In genomic region chr19:15252398-15253018, GRCh38 we compare ENCODE assay signal across 8 cellular contexts. TPM values are rescaled to one million over a fixed set of nuclear protein-coding genes. Genes with fewer than 3 reads are reported as not detected.
A peak's percentile ranks its signal among the peaks of the same experiment; 100 is the strongest.
DNase-seq lines count a peak whose midpoint lies in the region; ATAC-seq and TF ChIP-seq lines count a peak whose summit lies in the region.

No MANE protein-coding gene starts in this region.

- no peaks in the 10 kb centered on the region for H3K9me3 Mint-ChIP-seq in T-cell
- no peaks in the 10 kb centered on the region for H3K9me3 Mint-ChIP-seq in stimulated activated naive B cell treated with anti-CD40 and anti-IgM and Interleukin-4, amounts not matched to agents 10 μg/mL and 1 μg/mL and 100 μg/mL, for 72 hours

- no peaks in the 10 kb centered on the region for H3K27me3 ChIP-seq in SJSA1 (replicated peaks)
- H3K27me3 ChIP-seq in stomach: no peaks in the 10 kb centered on the region

- ATAC-seq in GM21390 (IDR thresholded peaks at IDR 0.05; ENCODE audit: unreplicated experiment): no peak
- no peak for ATAC-seq in T-cell (replicated peaks in 1 of 4)
- ATAC-seq in stimulated activated naive B cell treated with anti-CD40 and anti-IgM and Interleukin-4, amounts not matched to agents 10 μg/mL and 1 μg/mL and 100 μg/mL, for 72 hours (replicated peaks): no peak

- no peaks in the 10 kb centered on the region for H3K27me3 Mint-ChIP-seq in T-cell
- H3K27me3 Mint-ChIP-seq in stimulated activated naive B cell treated with anti-CD40 and anti-IgM and Interleukin-4, amounts not matched to agents 10 μg/mL and 1 μg/mL and 100 μg/mL, for 72 hours: no peaks in the 10 kb centered on the region

- TF ChIP-seq POLR2A in stomach (IDR thresholded peaks at IDR 0.05): no peak

- H3K4me3 ChIP-seq in GM12875 (ENCODE audit: low read depth, low read length): no peak overlapping the region
- H3K4me3 ChIP-seq in SJSA1: no peak overlapping the region
- H3K4me3 ChIP-seq in stomach: no peak overlapping the region

- TF ChIP-seq EP300 in stomach (IDR thresholded peaks at IDR 0.05): no peak

- H3K9me3 ChIP-seq in SJSA1 (replicated peaks) (no peaks in the 10 kb centered on the region), stomach (no peaks in the 10 kb centered on the region)

- H3K36me3 ChIP-seq in SJSA1 (peaks cover 79% of the 10 kb centered on the region), stomach (peaks cover 56 to 94% (median 88%) of the 10 kb centered on the region in 4 donors)

- TF ChIP-seq CTCF in GM12875 (IDR thresholded peaks at IDR 0.05; ENCODE audit: borderline replicate concordance, insufficient read depth, low read depth, low read length) (0 out of 2 replicates have a peak, but pooled peaks have one; percentile 14), stomach (IDR thresholded peaks at IDR 0.05) (peak in 1 of 7 experiments; percentile 4)

- POLR2A ChIA-PET in T-cell (lab: Charles Lee): no interaction called here

- H3K4me1 ChIP-seq in SJSA1 (replicated peaks): peaks cover 61% of the 10 kb centered on the region
- H3K4me1 ChIP-seq in stomach: peaks cover 54 to 66% (median 60%) of the 10 kb centered on the region in 4 donors

- H3K27ac ChIP-seq in SJSA1 (peak overlapping the region; percentile 99), stomach (peak overlapping the region in 4 of 5 donors; percentile 85 to 91 (median 88))

- 61 to 68% (median 64%) methylated on average over 9 of the region's 9 CpGs for WGBS in stomach, 5 donors

- intact Hi-C loops in head of caudate nucleus (cut with DNase I) (no loop called here), stomach (cut with DNase I; ENCODE audit: low total_unique reads) (no loop called here)

- H3K4me1 Mint-ChIP-seq in T-cell: peaks cover 0 to 8% (median 0%) of the 10 kb centered on the region in 3 donors
- H3K4me1 Mint-ChIP-seq in stimulated activated naive B cell treated with anti-CD40 and anti-IgM and Interleukin-4, amounts not matched to agents 10 μg/mL and 1 μg/mL and 100 μg/mL, for 72 hours: peaks cover 31 to 55% of the 10 kb centered on the region in 2 donors

- DNase-seq in SJSA1 (ENCODE audit: low read depth in 1 of 2, low spot score in 2 of 2): peak; percentile 56 to 64
- DNase-seq in head of caudate nucleus: peak in 41 of 42 donors; percentile 36 to 84 (median 62)
- DNase-seq in stomach: no peak
- DNase-seq in NCI-H748 (lab: John Stamatoyannopoulos, UW; ENCODE audit: unreplicated experiment): no peak
- DNase-seq in T-cell: no peak
- no peak for DNase-seq in stimulated activated naive B cell treated with anti-CD40 and anti-IgM and Interleukin-4, amounts not matched to agents 10 μg/mL and 1 μg/mL and 100 μg/mL, for 72 hours

- H3K4me3 Mint-ChIP-seq in T-cell: no peak overlapping the region
- no peak overlapping the region for H3K4me3 Mint-ChIP-seq in stimulated activated naive B cell treated with anti-CD40 and anti-IgM and Interleukin-4, amounts not matched to agents 10 μg/mL and 1 μg/mL and 100 μg/mL, for 72 hours

- H3K36me3 Mint-ChIP-seq in T-cell: peaks cover 58% of the 10 kb centered on the region
- peaks cover 46 to 61% of the 10 kb centered on the region in 2 donors for H3K36me3 Mint-ChIP-seq in stimulated activated naive B cell treated with anti-CD40 and anti-IgM and Interleukin-4, amounts not matched to agents 10 μg/mL and 1 μg/mL and 100 μg/mL, for 72 hours

- no peak overlapping the region for H3K27ac Mint-ChIP-seq in T-cell
- no peak overlapping the region for H3K27ac Mint-ChIP-seq in stimulated activated naive B cell treated with anti-CD40 and anti-IgM and Interleukin-4, amounts not matched to agents 10 μg/mL and 1 μg/mL and 100 μg/mL, for 72 hours

- CTCF ChIA-PET in T-cell (lab: Charles Lee): no interaction called here

RNA-seq across cellular contexts. Expression of gene EPHX3, which starts 20.3 kb away (rescaled TPM):
- 0.08 TPM in 1 of 2 replicates, not detected in the other for total RNA-seq in SJSA1 (2014; rRNA removed; shearing (Covaris generic))
- total RNA-seq in stomach (1 to 10 TPM in 2 of 5 donors, not detected in 3; 1.1 to 4.2 TPM), T-cell (under 1 TPM in 1 of 5 donors, not detected in 4; 0.23 TPM)
- 10 to 100 TPM in 1 of 3 donors, under 1 TPM in 1, not detected in 1; 0.31 to 12.8 TPM for polyA plus RNA-seq in stomach

RNA-seq across cellular contexts. Expression of gene NOTCH3, which starts 51.7 kb away (rescaled TPM):
- total RNA-seq in SJSA1 (2014; rRNA removed; shearing (Covaris generic)): 25.4 and 33.1 TPM in 2 replicates
- total RNA-seq in stomach (10 to 100 TPM; 22.5 to 54.5 (median 24.4) TPM), T-cell (under 1 TPM in 4 of 5 donors, not detected in 1; 0.16 to 0.85 (median 0.48) TPM)
- polyA plus RNA-seq in stomach: 10 to 100 TPM in 1 of 3 donors, 1 to 10 TPM in 2; 1.2 to 12.6 (median 2.2) TPM

Comparison
In these comparisons a context has a peak if more than half of its experiments do, and no peak if none do; other contexts are left out.
1. DNase-seq: peak in SJSA1 (2 of 2) and head of caudate nucleus (41 of 42); none in stomach (single experiment), NCI-H748 (single experiment), T-cell (0 of 34) and stimulated activated naive B cell treated with anti-CD40 and anti-IgM and Interleukin-4, amounts not matched to agents 10 μg/mL and 1 μg/mL and 100 μg/mL, for 72 hours (single experiment).
2. RNA of gene NOTCH3, which starts 51.7 kb away (total RNA-seq): 25.4 to 33.1 TPM in SJSA1 and 22.5 to 54.5 TPM in stomach; 0.16 to 0.85 TPM in T-cell; every median in the first group is over 10 times any median in the second.